Comparison of ENCODE assay signal across 1 cellular context in the genomic region with DNA sequence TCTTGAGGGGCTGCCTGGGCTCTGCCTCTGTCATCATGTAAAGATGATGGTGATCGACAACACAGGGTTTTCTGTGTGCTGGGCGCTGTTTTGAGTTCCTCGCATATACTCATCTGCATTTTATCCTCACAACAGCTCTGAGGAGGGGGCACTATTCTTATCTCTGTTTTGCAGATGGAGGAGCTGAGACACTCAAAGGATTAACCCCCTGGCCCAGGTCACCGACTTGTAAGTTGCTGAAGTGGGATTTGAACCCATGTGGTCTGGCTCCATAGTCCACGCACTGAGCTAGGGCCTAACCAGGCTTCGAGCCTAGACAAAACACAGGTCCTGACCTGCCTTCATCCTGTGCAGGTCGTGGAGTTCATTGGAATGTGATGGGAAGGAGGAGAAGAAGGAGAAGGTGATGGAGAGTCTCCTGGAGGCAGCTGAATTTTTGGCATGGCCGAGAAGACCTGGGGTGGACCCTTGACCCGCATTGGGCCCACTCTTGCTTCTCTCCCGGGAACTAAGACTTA.
TF ChIP-seq lines count a peak whose summit lies in the region.

No MANE protein-coding gene starts in this region.

TF ChIP-seq in WTC11, 78 proteins besides CTCF, POLR2A, EP300 and RAD21 (continued from another document):
- TF ChIP-seq, protein P1, sequence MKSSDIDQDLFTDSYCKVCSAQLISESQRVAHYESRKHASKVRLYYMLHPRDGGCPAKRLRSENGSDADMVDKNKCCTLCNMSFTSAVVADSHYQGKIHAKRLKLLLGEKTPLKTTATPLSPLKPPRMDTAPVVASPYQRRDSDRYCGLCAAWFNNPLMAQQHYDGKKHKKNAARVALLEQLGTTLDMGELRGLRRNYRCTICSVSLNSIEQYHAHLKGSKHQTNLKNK (CRISPR knock-in tag; IDR thresholded peaks at IDR 0.05) = no peak
